19 cellular contexts compared by ENCODE assay signal in the genomic region with DNA sequence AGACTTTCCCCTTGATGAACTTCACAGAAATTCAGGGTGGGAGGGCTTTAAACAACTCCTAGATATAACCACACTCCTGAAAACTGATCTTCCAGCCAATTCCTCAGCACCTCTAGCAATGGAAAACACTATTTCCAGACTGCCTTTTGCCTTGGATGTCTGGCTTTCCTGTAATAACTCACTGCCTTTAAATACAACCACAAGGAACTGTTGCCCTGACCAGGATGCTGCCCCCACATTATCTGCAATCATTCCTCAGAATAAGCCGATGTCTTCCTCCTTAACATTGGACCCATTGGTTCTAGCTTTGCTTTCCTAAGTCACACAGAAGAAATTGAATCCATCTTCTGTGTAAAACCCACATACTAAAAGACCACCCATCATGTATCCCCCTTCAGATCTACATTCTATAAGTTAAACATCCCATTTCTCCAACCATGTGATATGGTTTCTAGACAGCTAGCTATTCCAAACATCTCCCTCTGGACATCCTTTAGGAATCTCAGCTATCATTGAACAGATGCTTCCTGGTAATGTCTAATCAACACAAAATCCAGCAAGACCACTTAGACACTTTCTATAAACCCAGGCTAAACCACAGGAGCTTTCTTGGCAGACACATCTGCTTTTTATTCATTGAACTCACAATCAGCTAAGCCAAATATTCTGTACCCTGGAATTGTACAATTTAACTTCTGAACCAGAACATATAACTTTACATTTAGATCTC.
"Had no signal": no experiment of that assay in that cellular context is flagged by ENCODE, and none has a peak within 500 bp of the region (broad histone marks: within the 10 kb centered on the region; RNA-seq: fewer than 3 reads in every experiment).

No MANE protein-coding gene starts in this region.

- H3K9me3 Mint-ChIP-seq: activated T-cell treated with anti-CD3 and anti-CD28 coated beads, Interleukin-2, amount 50 U/mL, for 24 hours; stimulated activated naive CD8-positive, alpha-beta T cell treated with anti-CD3 and anti-CD28 coated beads, Interleukin-15, Interleukin-2, amounts not matched to agents 100 ng/mL and 50 ng/mL, for 24 hours; T-helper 2 cell treated with Interferon-gamma antibody and Interleukin-4, amounts not matched to agents 5 μg/mL and 100 μg/mL, for 36 hours had no signal

- DNase-seq: activated CD4-positive, alpha-beta T cell treated with anti-CD3 and anti-CD28 coated beads, Interleukin-2, amount 50 U/mL, for 4 hours; activated CD8-positive, alpha-beta memory T cell treated with anti-CD3 and anti-CD28 coated beads, Interleukin-2, amount 10 ng/mL, durations not matched to agents 7 days and 5 days; activated gamma-delta T cell; activated T-cell treated with anti-CD3 and anti-CD28 coated beads, Interleukin-2, amount 50 U/mL, for 24 hours; aorta; caudate nucleus; colonic mucosa; esophagus squamous epithelium; left ventricle myocardium superior; mesenchymal stem cell; sigmoid colon; stimulated activated CD4-positive, alpha-beta T cell treated with anti-CD3 and anti-CD28 coated beads, Interleukin-15, amount 100 ng/mL, for 24 hours; stimulated activated CD4-positive, alpha-beta T cell treated with anti-CD3 and anti-CD28 coated beads, Interleukin-4, amount 100 ng/mL, for 24 hours; testis; upper lobe of right lung had no signal

- H3K36me3 Mint-ChIP-seq: activated CD8-positive, alpha-beta memory T cell treated with anti-CD3 and anti-CD28 coated beads, Interleukin-2, amount 10 ng/mL, durations not matched to agents 7 days and 5 days; activated naive CD8-positive, alpha-beta T cell had no signal

- H3K4me3 Mint-ChIP-seq: activated CD8-positive, alpha-beta memory T cell treated with anti-CD3 and anti-CD28 coated beads, Interleukin-2, amount 10 ng/mL, durations not matched to agents 7 days and 5 days; activated naive CD8-positive, alpha-beta T cell; activated T-cell treated with anti-CD3 and anti-CD28 coated beads, Interleukin-2, amount 50 U/mL, for 24 hours; stimulated activated naive CD8-positive, alpha-beta T cell treated with anti-CD3 and anti-CD28 coated beads, Interleukin-15, Interleukin-2, amounts not matched to agents 100 ng/mL and 50 ng/mL, for 24 hours; T-helper 2 cell treated with Interferon-gamma antibody and Interleukin-4, amounts not matched to agents 5 μg/mL and 100 μg/mL, for 36 hours had no signal

- H3K4me3 ChIP-seq: colonic mucosa, esophagus squamous epithelium, gastroesophageal sphincter, sigmoid colon, testis, upper lobe of right lung had no signal

- H3K4me1 Mint-ChIP-seq: activated CD8-positive, alpha-beta memory T cell treated with anti-CD3 and anti-CD28 coated beads, Interleukin-2, amount 10 ng/mL, durations not matched to agents 7 days and 5 days had no signal

- H3K27ac Mint-ChIP-seq: activated CD8-positive, alpha-beta memory T cell treated with anti-CD3 and anti-CD28 coated beads, Interleukin-2, amount 10 ng/mL, durations not matched to agents 7 days and 5 days; activated naive CD8-positive, alpha-beta T cell; activated T-cell treated with anti-CD3 and anti-CD28 coated beads, Interleukin-2, amount 50 U/mL, for 24 hours; stimulated activated naive CD8-positive, alpha-beta T cell treated with anti-CD3 and anti-CD28 coated beads, Interleukin-15, Interleukin-2, amounts not matched to agents 100 ng/mL and 50 ng/mL, for 24 hours; T-helper 2 cell treated with Interferon-gamma antibody and Interleukin-4, amounts not matched to agents 5 μg/mL and 100 μg/mL, for 36 hours had no signal

- H3K27me3 Mint-ChIP-seq: activated naive CD8-positive, alpha-beta T cell had no signal
